Comparison of ENCODE assay signal across 8 cellular contexts in genomic region chr11:796565-797299, GRCh38. TPM values are rescaled to one million over a fixed set of nuclear protein-coding genes. Genes with fewer than 3 reads are reported as not detected.
DNase-seq lines count a peak whose midpoint lies in the region; ATAC-seq and TF ChIP-seq lines count a peak whose summit lies in the region.

No MANE protein-coding gene starts in this region.

- no peaks in the 10 kb centered on the region for H3K36me3 Mint-ChIP-seq in T-helper 17 cell (ENCODE audit: low read depth)
- H3K36me3 Mint-ChIP-seq in glutamatergic neuron (ENCODE audit: unreplicated experiment): no peaks in the 10 kb centered on the region

- ATAC-seq in T-helper 17 cell: no peak
- no peak for ATAC-seq in GM19324 (IDR thresholded peaks at IDR 0.05; ENCODE audit: low FRiP score, unreplicated experiment)
- ATAC-seq in GM21786 (IDR thresholded peaks at IDR 0.05; ENCODE audit: unreplicated experiment): no peak

- peak overlapping the region; percentile 82 for H3K4me3 ChIP-seq in GM23248
- peak overlapping the region; percentile 88 for H3K4me3 ChIP-seq in skeletal muscle satellite cell (ENCODE audit: low read length)

- peaks cover 10% of the 10 kb centered on the region for H3K4me1 Mint-ChIP-seq in T-helper 17 cell
- peaks cover 8% of the 10 kb centered on the region for H3K4me1 Mint-ChIP-seq in glutamatergic neuron (ENCODE audit: low read depth, unreplicated experiment)

- peaks cover 5% of the 10 kb centered on the region for H3K9me3 Mint-ChIP-seq in glutamatergic neuron (ENCODE audit: unreplicated experiment)

- in situ Hi-C loops in GM23248 (cut with MboI): no loop called here

- peak overlapping the region; percentile 86 for H3K27ac ChIP-seq in GM23248

- peaks cover 12% of the 10 kb centered on the region for H3K79me2 ChIP-seq in GM23248 (ENCODE audit: insufficient read depth)

- H2AFZ ChIP-seq in GM23248: peak overlapping the region; percentile 75

- no peak for DNase-seq in GM23248
- no peak for DNase-seq in T-helper 17 cell
- DNase-seq in glutamatergic neuron: no peak
- no peak for DNase-seq in kidney glomerular epithelial cell (lab: John Stamatoyannopoulos, UW)
- no peak for DNase-seq in NCI-H524 treated with DMSO at 0.1 percent for 48 hours (lab: John Stamatoyannopoulos, UW)

- H3K9ac ChIP-seq in GM23248: peak overlapping the region; percentile 85
- H3K9ac ChIP-seq in skeletal muscle satellite cell (ENCODE audit: low read depth, low read length): peak overlapping the region; percentile 84

- peaks cover 6% of the 10 kb centered on the region for H3K4me1 ChIP-seq in GM23248 (ENCODE audit: insufficient read depth)
- peaks cover 35% of the 10 kb centered on the region for H3K4me1 ChIP-seq in skeletal muscle satellite cell (ENCODE audit: control insufficient read depth, insufficient read depth, low read length)

- peaks cover 4% of the 10 kb centered on the region; the same call in 1 of the 2 replicates for H3F3A ChIP-seq in GM23248 (ENCODE audit: insufficient read depth)

- peak overlapping the region; percentile 96 for H3K4me3 Mint-ChIP-seq in T-helper 17 cell
- H3K4me3 Mint-ChIP-seq in glutamatergic neuron (ENCODE audit: unreplicated experiment): peak overlapping the region; percentile 88

- no peaks in the 10 kb centered on the region for H3K27me3 ChIP-seq in GM23248 (replicated peaks; ENCODE audit: insufficient read depth)
- H3K27me3 ChIP-seq in skeletal muscle satellite cell (ENCODE audit: control insufficient read depth, insufficient read depth, low read length): no peaks in the 10 kb centered on the region

- peak overlapping the region; percentile 84 for H3K4me2 ChIP-seq in GM23248 (ENCODE audit: unreplicated experiment)
- H3K4me2 ChIP-seq in skeletal muscle satellite cell (ENCODE audit: low read length): peak overlapping the region; percentile 90

- no peaks in the 10 kb centered on the region for H4K20me1 ChIP-seq in GM23248 (ENCODE audit: insufficient read depth)

- no peaks in the 10 kb centered on the region for H3K9me2 ChIP-seq in GM23248 (ENCODE audit: insufficient read depth)

- H3K27ac Mint-ChIP-seq in T-helper 17 cell: peak overlapping the region; percentile 81
- H3K27ac Mint-ChIP-seq in glutamatergic neuron (ENCODE audit: unreplicated experiment): peak overlapping the region; percentile 96

- 2 to 5% methylated on average over 12 to 18 of the region's 18 CpGs for WGBS in GM23248 (ENCODE audit: low coverage in 1 of 2, low lambda C conversion rate in 2 of 2, missing lambda C conversion rate in 2 of 2), 2 experiments

- H3K9me3 ChIP-seq in GM23248 (ENCODE audit: low read depth): no peaks in the 10 kb centered on the region
- H3K9me3 ChIP-seq in T-helper 17 cell (ENCODE audit: control insufficient read depth, low read length, poor library complexity, severe bottlenecking): no peaks in the 10 kb centered on the region
- H3K9me3 ChIP-seq in skeletal muscle satellite cell (replicated peaks; ENCODE audit: low read length): no peaks in the 10 kb centered on the region

- no peak for TF ChIP-seq CTCF in glutamatergic neuron (IDR thresholded peaks at IDR 0.05; ENCODE audit: partially characterized antibody, unreplicated experiment)

- H3K36me3 ChIP-seq in GM23248 (ENCODE audit: low read depth) (no peaks in the 10 kb centered on the region), skeletal muscle satellite cell (ENCODE audit: insufficient read depth, low read length) (peaks cover 21% of the 10 kb centered on the region)

- H3K27me3 Mint-ChIP-seq in T-helper 17 cell (no peaks in the 10 kb centered on the region), glutamatergic neuron (ENCODE audit: unreplicated experiment) (peaks cover 7% of the 10 kb centered on the region)

RNA-seq across cellular contexts. Expression of gene SLC25A22, which starts 1.3 kb away (rescaled TPM):
- total RNA-seq in GM23248 (2014; rRNA removed; shearing (Covaris generic)): 10.5 and 13.9 TPM in 2 replicates
- 18.7 and 19.4 TPM in 2 replicates for polyA plus RNA-seq in GM23248 (2016; fragmentation: Nextera tagmentation; extraction: Ambion mirVana)
- total RNA-seq in T-helper 17 cell (10 to 100 TPM; 16.4 to 20.3 TPM), glutamatergic neuron (ENCODE audit: unreplicated experiment) (93.9 TPM)
- 31.2 and 34.1 TPM in 2 replicates for total RNA-seq in skeletal muscle satellite cell (2012; rRNA removed)

RNA-seq across cellular contexts. Expression of gene CEND1, which starts 6.8 kb away (rescaled TPM):
- 2.1 and 2.8 TPM in 2 replicates for total RNA-seq in GM23248 (2014; rRNA removed; shearing (Covaris generic))
- polyA plus RNA-seq in GM23248 (2016; fragmentation: Nextera tagmentation; extraction: Ambion mirVana): 3.4 and 3.9 TPM in 2 replicates
- total RNA-seq in T-helper 17 cell (under 1 TPM in 1 of 2 donors, not detected in 1; 0.63 TPM), glutamatergic neuron (ENCODE audit: unreplicated experiment) (58.7 TPM)
- 0.66 and 2.8 TPM in 2 replicates for total RNA-seq in skeletal muscle satellite cell (2012; rRNA removed)

RNA-seq across cellular contexts. Expression of gene PIDD1, which starts 8.3 kb away (rescaled TPM):
- total RNA-seq in GM23248 (2014; rRNA removed; shearing (Covaris generic)): 4.2 and 6.4 TPM in 2 replicates
- 7.3 and 8.5 TPM in 2 replicates for polyA plus RNA-seq in GM23248 (2016; fragmentation: Nextera tagmentation; extraction: Ambion mirVana)
- 10 to 100 TPM; 26.8 to 29.7 TPM for total RNA-seq in T-helper 17 cell
- total RNA-seq in glutamatergic neuron (ENCODE audit: unreplicated experiment): 37.0 TPM
- total RNA-seq in skeletal muscle satellite cell (2012; rRNA removed): 5.6 and 7.9 TPM in 2 replicates

RNA-seq across cellular contexts. Expression of gene RPLP2, which starts 13.0 kb away (rescaled TPM):
- total RNA-seq in GM23248 (2014; rRNA removed; shearing (Covaris generic)): 162 and 263 TPM in 2 replicates
- 726 and 744 TPM in 2 replicates for polyA plus RNA-seq in GM23248 (2016; fragmentation: Nextera tagmentation; extraction: Ambion mirVana)
- total RNA-seq in T-helper 17 cell: 1,000 to 10,000 TPM; 4,178 to 4,199 TPM
- total RNA-seq in glutamatergic neuron (ENCODE audit: unreplicated experiment): 997 TPM
- total RNA-seq in skeletal muscle satellite cell (2012; rRNA removed): 307 and 365 TPM in 2 replicates

RNA-seq across cellular contexts. Expression of gene GATD1, which starts 19.4 kb away (rescaled TPM):
- total RNA-seq in GM23248 (2014; rRNA removed; shearing (Covaris generic)): 38.3 and 45.0 TPM in 2 replicates
- polyA plus RNA-seq in GM23248 (2016; fragmentation: Nextera tagmentation; extraction: Ambion mirVana): 27.0 and 27.4 TPM in 2 replicates
- total RNA-seq in T-helper 17 cell (10 to 100 TPM; 36.7 to 44.3 TPM), glutamatergic neuron (ENCODE audit: unreplicated experiment) (67.5 TPM)
- total RNA-seq in skeletal muscle satellite cell (2012; rRNA removed): 44.1 and 52.2 TPM in 2 replicates

Comparison
In these comparisons a context has a peak if more than half of its experiments do, and no peak if none do; other contexts are left out.
1. RNA of gene CEND1, which starts 6.8 kb away (total RNA-seq): 58.7 TPM in glutamatergic neuron (single experiment); 2.1 to 2.8 TPM in GM23248 and 0.63 TPM in T-helper 17 cell; every median in the first group is over 10 times any median in the second.